Comparison of ENCODE assay signal across 1 cellular context in the genomic region with DNA sequence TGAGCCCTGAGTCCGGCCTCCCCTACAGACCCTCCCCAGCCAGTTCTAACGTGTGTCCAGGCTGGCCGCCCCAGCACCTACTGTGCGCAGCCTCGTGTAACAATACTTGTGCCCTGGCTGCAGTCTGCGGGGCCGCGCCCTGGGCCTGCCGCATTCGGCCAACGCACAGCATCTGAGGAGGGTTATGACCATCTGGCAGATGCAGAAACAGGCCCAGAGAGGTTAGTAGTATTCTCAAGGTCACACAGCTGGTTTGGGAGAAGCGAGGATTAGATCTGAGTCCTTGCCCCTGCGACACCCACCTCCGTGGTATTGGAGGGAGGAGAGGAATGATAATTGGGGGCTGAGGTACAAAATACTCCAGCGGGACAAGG.
TF ChIP-seq lines count a peak whose summit lies in the region.

No MANE protein-coding gene starts in this region.

TF ChIP-seq in HEK293, 187 proteins besides CTCF, POLR2A, EP300 and RAD21 (continued from another document):
- TF ChIP-seq, protein P1, sequence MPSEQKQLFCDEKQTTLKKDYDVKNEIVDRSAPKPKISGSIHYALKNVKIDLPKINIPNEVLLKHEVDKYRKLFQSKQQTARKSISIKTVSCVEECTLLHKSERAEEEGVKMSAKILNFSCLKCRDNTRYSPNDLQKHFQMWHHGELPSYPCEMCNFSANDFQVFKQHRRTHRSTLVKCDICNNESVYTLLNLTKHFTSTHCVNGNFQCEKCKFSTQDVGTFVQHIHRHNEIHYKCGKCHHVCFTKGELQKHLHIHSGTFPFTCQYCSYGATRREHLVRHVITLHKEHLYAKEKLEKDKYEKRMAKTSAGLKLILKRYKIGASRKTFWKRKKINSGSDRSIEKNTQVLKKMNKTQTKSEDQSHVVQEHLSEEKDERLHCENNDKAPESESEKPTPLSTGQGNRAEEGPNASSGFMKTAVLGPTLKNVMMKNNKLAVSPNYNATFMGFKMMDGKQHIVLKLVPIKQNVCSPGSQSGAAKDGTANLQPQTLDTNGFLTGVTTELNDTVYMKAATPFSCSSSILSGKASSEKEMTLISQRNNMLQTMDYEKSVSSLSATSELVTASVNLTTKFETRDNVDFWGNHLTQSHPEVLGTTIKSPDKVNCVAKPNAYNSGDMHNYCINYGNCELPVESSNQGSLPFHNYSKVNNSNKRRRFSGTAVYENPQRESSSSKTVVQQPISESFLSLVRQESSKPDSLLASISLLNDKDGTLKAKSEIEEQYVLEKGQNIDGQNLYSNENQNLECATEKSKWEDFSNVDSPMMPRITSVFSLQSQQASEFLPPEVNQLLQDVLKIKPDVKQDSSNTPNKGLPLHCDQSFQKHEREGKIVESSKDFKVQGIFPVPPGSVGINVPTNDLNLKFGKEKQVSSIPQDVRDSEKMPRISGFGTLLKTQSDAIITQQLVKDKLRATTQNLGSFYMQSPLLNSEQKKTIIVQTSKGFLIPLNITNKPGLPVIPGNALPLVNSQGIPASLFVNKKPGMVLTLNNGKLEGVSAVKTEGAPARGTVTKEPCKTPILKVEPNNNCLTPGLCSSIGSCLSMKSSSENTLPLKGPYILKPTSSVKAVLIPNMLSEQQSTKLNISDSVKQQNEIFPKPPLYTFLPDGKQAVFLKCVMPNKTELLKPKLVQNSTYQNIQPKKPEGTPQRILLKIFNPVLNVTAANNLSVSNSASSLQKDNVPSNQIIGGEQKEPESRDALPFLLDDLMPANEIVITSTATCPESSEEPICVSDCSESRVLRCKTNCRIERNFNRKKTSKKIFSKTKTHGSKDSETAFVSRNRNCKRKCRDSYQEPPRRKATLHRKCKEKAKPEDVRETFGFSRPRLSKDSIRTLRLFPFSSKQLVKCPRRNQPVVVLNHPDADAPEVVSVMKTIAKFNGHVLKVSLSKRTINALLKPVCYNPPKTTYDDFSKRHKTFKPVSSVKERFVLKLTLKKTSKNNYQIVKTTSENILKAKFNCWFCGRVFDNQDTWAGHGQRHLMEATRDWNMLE (tag by site-specific recombination; conservative IDR thresholded peaks at IDR 0.05; ENCODE audit: low read depth) = no peak
- TF ChIP-seq, protein P2, sequence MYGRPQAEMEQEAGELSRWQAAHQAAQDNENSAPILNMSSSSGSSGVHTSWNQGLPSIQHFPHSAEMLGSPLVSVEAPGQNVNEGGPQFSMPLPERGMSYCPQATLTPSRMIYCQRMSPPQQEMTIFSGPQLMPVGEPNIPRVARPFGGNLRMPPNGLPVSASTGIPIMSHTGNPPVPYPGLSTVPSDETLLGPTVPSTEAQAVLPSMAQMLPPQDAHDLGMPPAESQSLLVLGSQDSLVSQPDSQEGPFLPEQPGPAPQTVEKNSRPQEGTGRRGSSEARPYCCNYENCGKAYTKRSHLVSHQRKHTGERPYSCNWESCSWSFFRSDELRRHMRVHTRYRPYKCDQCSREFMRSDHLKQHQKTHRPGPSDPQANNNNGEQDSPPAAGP (tag by site-specific recombination; IDR thresholded peaks at IDR 0.05) = no peak
- TF ChIP-seq ZNF747 (tag by site-specific recombination; IDR thresholded peaks at IDR 0.05) (no peak), SALL2 (tag by site-specific recombination; IDR thresholded peaks at IDR 0.05; ENCODE audit: borderline replicate concordance) (no peak), ZNF768 (tag by site-specific recombination; IDR thresholded peaks at IDR 0.05) (peak; percentile 88; the same call in 1 of the 2 replicates), ZNF510 (tag by site-specific recombination; IDR thresholded peaks at IDR 0.05; ENCODE audit: insufficient replicate concordance) (no peak), ZNF837 (tag by site-specific recombination; IDR thresholded peaks at IDR 0.05) (no peak), ZNF561 (tag by site-specific recombination; IDR thresholded peaks at IDR 0.05; ENCODE audit: borderline replicate concordance) (no peak), ZNF311 (tag by site-specific recombination; IDR thresholded peaks at IDR 0.05; ENCODE audit: borderline replicate concordance) (no peak), ZNF169 (tag by site-specific recombination; IDR thresholded peaks at IDR 0.05) (no peak), OVOL3 (tag by site-specific recombination; IDR thresholded peaks at IDR 0.05) (no peak), ZNF621 (tag by site-specific recombination; IDR thresholded peaks at IDR 0.05) (no peak), ZNF48 (tag by site-specific recombination; IDR thresholded peaks at IDR 0.05) (no peak)
